Comparison of ENCODE assay signal across 13 cellular contexts in genomic region chr4:165684177-165684870, GRCh38.
DNase-seq lines count a peak whose midpoint lies in the region; ATAC-seq and TF ChIP-seq lines count a peak whose summit lies in the region.
"Had no signal": no experiment of that assay in that cellular context is flagged by ENCODE, and none has a peak within 500 bp of the region (broad histone marks: within the 10 kb centered on the region; RNA-seq: fewer than 3 reads in every experiment).

No MANE protein-coding gene starts in this region.

- ATAC-seq in psoas muscle (no peak), GM19467 (IDR thresholded peaks at IDR 0.05; ENCODE audit: unreplicated experiment) (no peak)

- DNase-seq in Ammon's horn (ENCODE audit: low spot score): peak; percentile 21
- DNase-seq in M059J (ENCODE audit: low read depth): peak; percentile 93
- DNase-seq in cardiac fibroblast (ENCODE audit: low read depth in 2 of 2): peak; percentile 60 to 91
- DNase-seq in kidney glomerular epithelial cell (lab: John Stamatoyannopoulos, UW): peak; percentile 21
- no peak for DNase-seq in psoas muscle
- DNase-seq in activated gamma-delta T cell treated with Interleukin-2 at 50 U/mL for 16 hours: no peak
- DNase-seq in A673 (ENCODE audit: low spot score): no peak
- DNase-seq: activated CD4-positive, alpha-beta T cell treated with anti-CD3 and anti-CD28 coated beads for 4 hours; activated effector memory CD4-positive, alpha-beta T cell treated with anti-CD3 and anti-CD28 coated beads, Interleukin-2, amount 50 U/mL, for 16 hours; hippocampal formation had no signal

- no peak overlapping the region for H3K27ac ChIP-seq in psoas muscle
- H3K27ac ChIP-seq in A673 (ENCODE audit: low read depth, low read length, poor library complexity, severe bottlenecking): no peak overlapping the region
- H3K27ac ChIP-seq: C4-2B, coronary artery had no signal

- intact Hi-C loops in psoas muscle (cut with DNase I) (no loop called here), A673 (cut with micrococcal nuclease; ENCODE audit: unreplicated experiment) (no loop called here)

- H3K4me3 ChIP-seq in cardiac fibroblast (replicated peaks in 1 of 2; ENCODE audit: low read depth in 2 of 2, low read length in 2 of 2) (no peak overlapping the region), psoas muscle (no peak overlapping the region), A673 (ENCODE audit: low read depth, low read length, poor library complexity, severe bottlenecking) (no peak overlapping the region)
- H3K4me3 ChIP-seq: coronary artery had no signal

- CTCF ChIA-PET in A673 (lab: Charles Lee): no interaction called here

- H3K4me1 ChIP-seq in psoas muscle: no peaks in the 10 kb centered on the region
- H3K4me1 ChIP-seq in A673 (ENCODE audit: insufficient read depth, low read length, poor library complexity, severe bottlenecking): peaks cover 21% of the 10 kb centered on the region

- H3K27me3 ChIP-seq in psoas muscle (ENCODE audit: insufficient read depth in 3 of 3, low read length in 2 of 3) (no peaks in the 10 kb centered on the region), A673 (replicated peaks; ENCODE audit: insufficient read depth, low read depth, low read length, poor library complexity) (no peaks in the 10 kb centered on the region)

- 65 to 74% (median 65%) methylated on average over 8 of the region's 8 CpGs for WGBS in psoas muscle, 3 donors

- H3K9me3 ChIP-seq in psoas muscle (no peaks in the 10 kb centered on the region), A673 (ENCODE audit: low read depth, low read length, poor library complexity, severe bottlenecking) (no peaks in the 10 kb centered on the region)

- H3K36me3 ChIP-seq in psoas muscle (ENCODE audit: insufficient read depth in 1 of 2, low read depth in 1 of 2) (no peaks in the 10 kb centered on the region), A673 (ENCODE audit: insufficient read depth, low read length, poor library complexity, severe bottlenecking) (no peaks in the 10 kb centered on the region)

- no TSS peak for BruUV-seq in A673 (replicated peaks; lab: Mats Ljungman, UMichigan)

- TF ChIP-seq CTCF in cardiac fibroblast (IDR thresholded peaks at IDR 0.05; ENCODE audit: low read depth, low read length) (no peak), psoas muscle (IDR thresholded peaks at IDR 0.05) (no peak), A673 (conservative IDR thresholded peaks at IDR 0.05; ENCODE audit: low read depth, low read length) (no peak)

- POLR2A ChIA-PET in A673 (lab: Charles Lee; ENCODE audit: low non-redundant PET): no interaction called here

Comparison
In these comparisons a context has a peak if more than half of its experiments do, and no peak if none do; other contexts are left out.
1. DNase-seq: peak in Ammon's horn (single experiment), M059J (single experiment), cardiac fibroblast (2 of 2) and kidney glomerular epithelial cell (single experiment); none in psoas muscle (0 of 2), activated gamma-delta T cell treated with Interleukin-2 at 50 U/mL for 16 hours (single experiment) and A673 (single experiment).